ENCODE assay signal across 8 cellular contexts in the genomic region with DNA sequence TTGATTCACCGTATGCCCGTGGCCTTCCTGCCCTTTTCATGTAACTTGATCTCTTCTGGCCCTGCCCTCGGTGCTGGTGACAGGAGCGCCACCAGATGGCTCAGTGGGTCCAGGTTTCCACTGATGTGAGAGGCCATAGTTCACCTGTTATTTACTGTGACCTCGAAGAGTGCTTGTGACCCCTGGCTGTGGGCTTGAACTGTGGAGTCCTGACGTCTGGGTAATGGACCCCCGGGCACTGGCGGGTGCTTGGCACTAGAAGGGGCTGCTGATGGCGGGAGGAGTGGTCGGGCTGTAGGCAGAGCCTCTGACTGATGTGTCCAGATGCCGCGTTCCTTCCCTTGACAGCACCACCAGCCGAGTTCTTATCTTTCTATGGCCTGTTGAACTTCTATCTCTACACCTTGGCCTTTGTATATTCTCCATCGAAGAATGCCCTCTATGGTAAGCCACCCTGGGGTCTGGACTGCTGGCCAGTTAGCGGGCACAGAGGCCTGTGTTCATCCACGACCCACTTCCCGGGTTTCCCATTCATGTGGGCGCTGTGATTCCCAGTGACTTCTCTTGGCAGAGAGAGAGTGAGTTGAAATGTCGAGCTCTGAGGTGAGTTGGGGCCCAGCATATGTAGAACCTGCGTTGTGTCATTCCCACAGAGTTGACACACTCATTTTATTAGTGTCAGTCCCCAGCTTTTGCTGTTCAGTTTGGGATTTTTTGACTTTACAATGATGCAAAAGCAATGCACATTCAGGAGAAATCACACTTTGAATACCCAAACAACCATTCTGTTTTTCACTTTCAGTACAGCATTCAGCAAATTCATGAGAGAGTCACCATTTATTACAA. TPM values are rescaled to one million over a fixed set of nuclear protein-coding genes. Genes with fewer than 3 reads are reported as not detected.
A peak's percentile ranks its signal among the peaks of the same experiment; 100 is the strongest.
DNase-seq lines count a peak whose midpoint lies in the region; ATAC-seq and TF ChIP-seq lines count a peak whose summit lies in the region.

No MANE protein-coding gene starts in this region.

- ATAC-seq in left ventricle myocardium superior: peak; percentile 44
- ATAC-seq in upper lobe of right lung: peak; percentile 3
- ATAC-seq in HG03045 (IDR thresholded peaks at IDR 0.05; ENCODE audit: unreplicated experiment): no peak

- H3K27ac ChIP-seq in upper lobe of right lung: no peak overlapping the region

- no peak overlapping the region for H3K4me3 ChIP-seq in upper lobe of right lung

- H3K27me3 ChIP-seq in upper lobe of right lung: no peaks in the 10 kb centered on the region

- peaks cover 19% of the 10 kb centered on the region for H3K4me1 ChIP-seq in upper lobe of right lung

- peaks cover 62% of the 10 kb centered on the region for H3K36me3 ChIP-seq in upper lobe of right lung

- intact Hi-C loops in left ventricle myocardium superior (cut with micrococcal nuclease) (no loop called here), upper lobe of right lung (cut with DNase I) (no loop called here)

- H3K9me3 ChIP-seq in upper lobe of right lung: no peaks in the 10 kb centered on the region

- DNase-seq in stimulated activated naive CD4-positive, alpha-beta T cell (lab: John Stamatoyannopoulos, UW): peak in 5 of 6 experiments; percentile 9 to 32 (median 22)
- DNase-seq in stimulated activated naive CD4-positive, alpha-beta T cell treated with Interleukin-2 at 50 U/mL for 16 hours (lab: John Stamatoyannopoulos, UW): no peak
- DNase-seq in activated CD8-positive, alpha-beta memory T cell treated with anti-CD3 and anti-CD28 coated beads for 24 hours: peak; percentile 59
- DNase-seq in left ventricle myocardium superior (peak; percentile 67), upper lobe of right lung (peak; percentile 63), GM03348 (ENCODE audit: low spot score) (no peak), glomerular visceral epithelial cell (ENCODE audit: extremely low spot score) (no peak)

- TF ChIP-seq CTCF in upper lobe of right lung (IDR thresholded peaks at IDR 0.05): peak; percentile 17

RNA-seq across cellular contexts. Expression of a gene that starts 14.9 kb away (rescaled TPM):
- total RNA-seq in left ventricle myocardium superior: 130 TPM
- total RNA-seq in upper lobe of right lung: 104 TPM

RNA-seq across cellular contexts. Expression of a gene that starts 20.3 kb away (rescaled TPM):
- total RNA-seq in left ventricle myocardium superior: 10.8 TPM
- total RNA-seq in upper lobe of right lung: 8.7 TPM

Comparison
In these comparisons a context has a peak if more than half of its experiments do, and no peak if none do; other contexts are left out.
1. DNase-seq: peak in stimulated activated naive CD4-positive, alpha-beta T cell (5 of 6), activated CD8-positive, alpha-beta memory T cell treated with anti-CD3 and anti-CD28 coated beads for 24 hours (single experiment), left ventricle myocardium superior (single experiment) and upper lobe of right lung (single experiment); none in stimulated activated naive CD4-positive, alpha-beta T cell treated with Interleukin-2 at 50 U/mL for 16 hours (single experiment), GM03348 (single experiment) and glomerular visceral epithelial cell (single experiment).